10 cellular contexts compared by ENCODE assay signal in the genomic region with DNA sequence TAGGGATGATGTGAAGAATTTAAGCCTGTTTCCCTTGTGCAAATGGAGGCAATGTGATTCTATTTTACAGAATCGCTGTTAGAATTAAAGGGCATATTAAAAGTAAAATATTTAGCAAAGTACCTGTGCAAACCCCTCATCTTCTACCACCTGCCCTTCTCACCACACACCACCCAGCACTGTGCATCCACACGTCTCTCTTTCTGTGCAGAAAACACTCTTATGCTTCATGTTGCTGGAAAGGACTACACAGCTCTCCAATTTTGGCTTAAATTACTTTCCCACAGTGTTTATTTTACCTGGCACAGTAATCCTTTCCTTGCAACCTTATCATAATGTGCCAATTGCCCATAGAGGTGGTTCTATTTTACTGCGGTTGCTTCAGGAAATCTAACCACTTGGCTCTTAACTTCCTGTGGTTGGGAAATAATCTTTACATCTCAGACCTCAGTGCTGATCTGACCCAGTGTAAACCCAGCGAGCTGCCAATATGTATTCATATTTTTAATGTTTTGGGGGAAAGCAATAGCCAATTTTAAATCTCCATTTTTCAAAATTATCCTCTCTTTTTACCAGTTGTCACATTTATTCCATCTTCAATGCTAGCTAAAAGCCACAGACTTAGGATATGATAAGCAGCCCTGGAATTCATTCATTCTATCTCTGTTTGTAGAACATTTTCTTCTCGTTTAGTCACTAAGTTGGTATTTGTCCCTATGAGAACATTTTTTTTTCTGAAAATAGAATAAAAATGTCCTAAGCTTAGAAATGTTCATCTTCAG.
DNase-seq lines count a peak whose midpoint lies in the region; ATAC-seq, FAIRE-seq and TF ChIP-seq lines count a peak whose summit lies in the region.
"Had no signal": no experiment of that assay in that cellular context is flagged by ENCODE, and none has a peak within 500 bp of the region (broad histone marks: within the 10 kb centered on the region; RNA-seq: fewer than 3 reads in every experiment).

No MANE protein-coding gene starts in this region.

- H3K4me2 ChIP-seq in A549: peak overlapping the region; percentile 51

- no peak for TF ChIP-seq EP300 in A549 (IDR thresholded peaks at IDR 0.05)
- no peak for TF ChIP-seq EP300 in transverse colon (IDR thresholded peaks at IDR 0.05; ENCODE audit: low read depth)

- POLR2A ChIA-PET in A549 (lab: Yijun Ruan, JAX): no interaction called here
- POLR2A ChIA-PET in WTC11 (lab: Charles Lee): no interaction called here

- H3K4me1 ChIP-seq in A549 (peaks cover 12% of the 10 kb centered on the region; the same call in 2 of the 3 replicates), transverse colon (peaks cover 0 to 3% (median 0%) of the 10 kb centered on the region in 4 donors)

- TF ChIP-seq RAD21 in A549 (conservative IDR thresholded peaks at IDR 0.05 in 1 of 2, IDR thresholded peaks at IDR 0.05 in 1 of 2): no peak

- H3K9me3 Mint-ChIP-seq in WTC11: peaks cover 21% of the 10 kb centered on the region

- H3K27me3 Mint-ChIP-seq in WTC11 (ENCODE audit: low read depth): no peaks in the 10 kb centered on the region; the same call in 1 of the 2 replicates
- H3K27me3 Mint-ChIP-seq: progenitor cell of endocrine pancreas had no signal

- no peaks in the 10 kb centered on the region for H3K36me3 Mint-ChIP-seq in WTC11

- H3K9me3 ChIP-seq in A549 (no peaks in the 10 kb centered on the region), transverse colon (no peaks in the 10 kb centered on the region)

- H3K4me3 Mint-ChIP-seq in WTC11: no peak overlapping the region

- peak overlapping the region; percentile 15; the same call in 1 of the 2 replicates for H3K27ac Mint-ChIP-seq in WTC11
- H3K27ac Mint-ChIP-seq: progenitor cell of endocrine pancreas had no signal

- intact Hi-C loops in transverse colon (cut with DNase I; ENCODE audit: low total_unique reads): no loop called here

- CTCF ChIA-PET in A549 (lab: Yijun Ruan, JAX) (no interaction called here), WTC11 (lab: Charles Lee) (no interaction called here)

- TF ChIP-seq CTCF in A549 (IDR thresholded peaks at IDR 0.05) (no peak), WTC11 (IDR thresholded peaks at IDR 0.05) (no peak), transverse colon (IDR thresholded peaks at IDR 0.05) (no peak)

- no peaks in the 10 kb centered on the region for H3K27me3 ChIP-seq in transverse colon

- ATAC-seq in A549: peak in 1 of 2 experiments; percentile 72; a peak in 3 of 6 replicates
- ATAC-seq in WTC11: no peak
- no peak for ATAC-seq in HG02840 (IDR thresholded peaks at IDR 0.05; ENCODE audit: low FRiP score, unreplicated experiment)

- H3K27ac ChIP-seq in A549: peak overlapping the region; percentile 36 to 60; a peak in 4 of 6 replicates
- H3K27ac ChIP-seq in substantia nigra (ENCODE audit: low read depth, low read length, poor library complexity, severe bottlenecking): no peak overlapping the region
- H3K27ac ChIP-seq in transverse colon: no peak overlapping the region

- TF ChIP-seq POLR2A in A549 (IDR thresholded peaks at IDR 0.05; ENCODE audit: low read length) (no peak), transverse colon (IDR thresholded peaks at IDR 0.05) (no peak)

- H3K4me1 Mint-ChIP-seq in WTC11: peaks cover 40% of the 10 kb centered on the region

- in situ Hi-C loops in transverse colon (cut with MboI; ENCODE audit: low pct_ligation_motif_present in 1 of 4, low pct_unique_long_range_greater_than_20kb in 1 of 4, low sequenced_read_pairs in 3 of 4): no loop called here

- H3K36me3 ChIP-seq in transverse colon: no peaks in the 10 kb centered on the region

- WGBS in A549 (ENCODE audit: missing lambda C conversion rate): 18% methylated on average over 5 of the region's 5 CpGs
- WGBS in transverse colon (ENCODE audit: low coverage in 1 of 2), 2 donors: 30 to 41% methylated on average over 5 of the region's 5 CpGs

- no peak for DNase-seq in A549 (ENCODE audit: low read depth in 1 of 2, low spot score in 1 of 2)
- peak; percentile 44 for DNase-seq in GM03348 (ENCODE audit: low spot score)
- no peak for DNase-seq in WTC11 (ENCODE audit: low spot score)
- DNase-seq in glomerular visceral epithelial cell (ENCODE audit: extremely low spot score): peak; percentile 41
- DNase-seq in substantia nigra (lab: John Stamatoyannopoulos, UW): no peak
- DNase-seq in transverse colon: no peak
- no peak for DNase-seq in SHP77 treated with DMSO at 0.1 percent for 48 hours (lab: John Stamatoyannopoulos, UW)
- DNase-seq: MV-4-11 had no signal

- no peak for FAIRE-seq in A549 (lab: Jason Lieb, UNC)

- no peak overlapping the region for H3K4me3 ChIP-seq in A549
- no peak overlapping the region for H3K4me3 ChIP-seq in transverse colon

TF ChIP-seq in A549, 52 proteins besides CTCF, POLR2A, EP300 and RAD21 (continues in another document):
- TF ChIP-seq, protein P1, sequence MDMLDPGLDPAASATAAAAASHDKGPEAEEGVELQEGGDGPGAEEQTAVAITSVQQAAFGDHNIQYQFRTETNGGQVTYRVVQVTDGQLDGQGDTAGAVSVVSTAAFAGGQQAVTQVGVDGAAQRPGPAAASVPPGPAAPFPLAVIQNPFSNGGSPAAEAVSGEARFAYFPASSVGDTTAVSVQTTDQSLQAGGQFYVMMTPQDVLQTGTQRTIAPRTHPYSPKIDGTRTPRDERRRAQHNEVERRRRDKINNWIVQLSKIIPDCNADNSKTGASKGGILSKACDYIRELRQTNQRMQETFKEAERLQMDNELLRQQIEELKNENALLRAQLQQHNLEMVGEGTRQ (IDR thresholded peaks at IDR 0.05): no peak
- TF ChIP-seq GATA3 (IDR thresholded peaks at IDR 0.05; ENCODE audit: borderline replicate concordance) (no peak), JUN (IDR thresholded peaks at IDR 0.05) (no peak), POLR2AphosphoS2 (conservative IDR thresholded peaks at IDR 0.05; ENCODE audit: low read length) (no peak), HEYL (CRISPR knock-in tag; IDR thresholded peaks at IDR 0.05) (no peak), RARB (CRISPR knock-in tag; IDR thresholded peaks at IDR 0.05) (no peak), MYC (IDR thresholded peaks at IDR 0.05; ENCODE audit: borderline replicate concordance, low read length) (no peak), FOXS1 (CRISPR knock-in tag; IDR thresholded peaks at IDR 0.05) (no peak), RFX5 (IDR thresholded peaks at IDR 0.05) (no peak), EHMT2 (IDR thresholded peaks at IDR 0.05; ENCODE audit: low read depth) (no peak)
- TF ChIP-seq, protein P2, sequence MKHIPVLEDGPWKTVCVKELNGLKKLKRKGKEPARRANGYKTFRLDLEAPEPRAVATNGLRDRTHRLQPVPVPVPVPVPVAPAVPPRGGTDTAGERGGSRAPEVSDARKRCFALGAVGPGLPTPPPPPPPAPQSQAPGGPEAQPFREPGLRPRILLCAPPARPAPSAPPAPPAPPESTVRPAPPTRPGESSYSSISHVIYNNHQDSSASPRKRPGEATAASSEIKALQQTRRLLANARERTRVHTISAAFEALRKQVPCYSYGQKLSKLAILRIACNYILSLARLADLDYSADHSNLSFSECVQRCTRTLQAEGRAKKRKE (CRISPR knock-in tag; IDR thresholded peaks at IDR 0.05; ENCODE audit: low read depth): no peak
- TF ChIP-seq, protein P3, sequence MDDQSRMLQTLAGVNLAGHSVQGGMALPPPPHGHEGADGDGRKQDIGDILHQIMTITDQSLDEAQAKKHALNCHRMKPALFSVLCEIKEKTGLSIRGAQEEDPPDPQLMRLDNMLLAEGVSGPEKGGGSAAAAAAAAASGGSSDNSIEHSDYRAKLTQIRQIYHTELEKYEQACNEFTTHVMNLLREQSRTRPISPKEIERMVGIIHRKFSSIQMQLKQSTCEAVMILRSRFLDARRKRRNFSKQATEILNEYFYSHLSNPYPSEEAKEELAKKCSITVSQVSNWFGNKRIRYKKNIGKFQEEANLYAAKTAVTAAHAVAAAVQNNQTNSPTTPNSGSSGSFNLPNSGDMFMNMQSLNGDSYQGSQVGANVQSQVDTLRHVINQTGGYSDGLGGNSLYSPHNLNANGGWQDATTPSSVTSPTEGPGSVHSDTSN (IDR thresholded peaks at IDR 0.05): no peak

TF ChIP-seq in WTC11, 78 proteins besides CTCF, POLR2A, EP300 and RAD21 (continues in another document):
- TF ChIP-seq, protein P4, sequence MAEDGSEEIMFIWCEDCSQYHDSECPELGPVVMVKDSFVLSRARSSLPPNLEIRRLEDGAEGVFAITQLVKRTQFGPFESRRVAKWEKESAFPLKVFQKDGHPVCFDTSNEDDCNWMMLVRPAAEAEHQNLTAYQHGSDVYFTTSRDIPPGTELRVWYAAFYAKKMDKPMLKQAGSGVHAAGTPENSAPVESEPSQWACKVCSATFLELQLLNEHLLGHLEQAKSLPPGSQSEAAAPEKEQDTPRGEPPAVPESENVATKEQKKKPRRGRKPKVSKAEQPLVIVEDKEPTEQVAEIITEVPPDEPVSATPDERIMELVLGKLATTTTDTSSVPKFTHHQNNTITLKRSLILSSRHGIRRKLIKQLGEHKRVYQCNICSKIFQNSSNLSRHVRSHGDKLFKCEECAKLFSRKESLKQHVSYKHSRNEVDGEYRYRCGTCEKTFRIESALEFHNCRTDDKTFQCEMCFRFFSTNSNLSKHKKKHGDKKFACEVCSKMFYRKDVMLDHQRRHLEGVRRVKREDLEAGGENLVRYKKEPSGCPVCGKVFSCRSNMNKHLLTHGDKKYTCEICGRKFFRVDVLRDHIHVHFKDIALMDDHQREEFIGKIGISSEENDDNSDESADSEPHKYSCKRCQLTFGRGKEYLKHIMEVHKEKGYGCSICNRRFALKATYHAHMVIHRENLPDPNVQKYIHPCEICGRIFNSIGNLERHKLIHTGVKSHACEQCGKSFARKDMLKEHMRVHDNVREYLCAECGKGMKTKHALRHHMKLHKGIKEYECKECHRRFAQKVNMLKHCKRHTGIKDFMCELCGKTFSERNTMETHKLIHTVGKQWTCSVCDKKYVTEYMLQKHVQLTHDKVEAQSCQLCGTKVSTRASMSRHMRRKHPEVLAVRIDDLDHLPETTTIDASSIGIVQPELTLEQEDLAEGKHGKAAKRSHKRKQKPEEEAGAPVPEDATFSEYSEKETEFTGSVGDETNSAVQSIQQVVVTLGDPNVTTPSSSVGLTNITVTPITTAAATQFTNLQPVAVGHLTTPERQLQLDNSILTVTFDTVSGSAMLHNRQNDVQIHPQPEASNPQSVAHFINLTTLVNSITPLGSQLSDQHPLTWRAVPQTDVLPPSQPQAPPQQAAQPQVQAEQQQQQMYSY (CRISPR knock-in tag; IDR thresholded peaks at IDR 0.05): no peak
- TF ChIP-seq TEAD4 (CRISPR knock-in tag; IDR thresholded peaks at IDR 0.05) (no peak), ZNF396 (CRISPR knock-in tag; IDR thresholded peaks at IDR 0.05; ENCODE audit: borderline replicate concordance) (no peak), ZNF121 (CRISPR knock-in tag; IDR thresholded peaks at IDR 0.05) (no peak), SMAD3 (CRISPR knock-in tag; IDR thresholded peaks at IDR 0.05; ENCODE audit: borderline replicate concordance) (no peak)
- TF ChIP-seq, protein P5, sequence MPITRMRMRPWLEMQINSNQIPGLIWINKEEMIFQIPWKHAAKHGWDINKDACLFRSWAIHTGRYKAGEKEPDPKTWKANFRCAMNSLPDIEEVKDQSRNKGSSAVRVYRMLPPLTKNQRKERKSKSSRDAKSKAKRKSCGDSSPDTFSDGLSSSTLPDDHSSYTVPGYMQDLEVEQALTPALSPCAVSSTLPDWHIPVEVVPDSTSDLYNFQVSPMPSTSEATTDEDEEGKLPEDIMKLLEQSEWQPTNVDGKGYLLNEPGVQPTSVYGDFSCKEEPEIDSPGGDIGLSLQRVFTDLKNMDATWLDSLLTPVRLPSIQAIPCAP (CRISPR knock-in tag; IDR thresholded peaks at IDR 0.05): no peak

Comparison
In these comparisons a context has a peak if more than half of its experiments do, and no peak if none do; other contexts are left out.
1. DNase-seq: peak in GM03348 (single experiment) and glomerular visceral epithelial cell (single experiment); none in A549 (0 of 2), WTC11 (single experiment), substantia nigra (0 of 49), transverse colon (single experiment) and SHP77 treated with DMSO at 0.1 percent for 48 hours (single experiment).
2. H3K27ac ChIP-seq: peak in A549 (2 of 2); none in substantia nigra (single experiment) and transverse colon (0 of 4).